In the genomic region with DNA sequence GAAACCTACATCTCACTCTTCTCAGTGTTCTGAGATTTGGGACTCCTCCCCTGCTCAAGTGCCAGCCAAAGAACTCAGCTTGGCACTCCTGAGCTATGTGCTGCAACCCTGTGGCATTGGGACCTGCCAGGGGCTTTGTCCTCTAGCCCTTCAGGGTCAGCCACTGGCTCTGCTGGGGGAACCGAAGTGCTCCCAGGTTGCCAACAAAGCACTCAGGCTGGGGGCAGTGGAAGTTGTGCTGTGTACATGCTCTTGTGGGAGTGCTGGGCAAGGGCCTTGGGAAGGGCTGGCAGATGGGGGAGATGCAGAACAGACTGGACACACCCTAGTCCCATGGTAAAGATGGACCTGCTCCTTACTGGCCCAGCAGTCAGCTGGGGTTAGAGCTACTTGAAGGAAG, we compare ENCODE assay signal across 36 cellular contexts.
"Had no signal": no experiment of that assay in that cellular context is flagged by ENCODE, and none has a peak within 500 bp of the region (broad histone marks: within the 10 kb centered on the region; RNA-seq: fewer than 3 reads in every experiment).

No MANE protein-coding gene starts in this region.

- ATAC-seq: activated CD4-positive, alpha-beta T cell treated with anti-CD3 and anti-CD28 coated beads for 36 hours; activated CD4-positive, CD25-positive, alpha-beta regulatory T cell treated with anti-CD3 and anti-CD28 coated beads, Interleukin-2, amount 50 U/mL, for 24 hours; activated CD8-positive, alpha-beta memory T cell treated with anti-CD3 and anti-CD28 coated beads, Interleukin-2, amount 10 ng/mL, durations not matched to agents 7 days and 5 days; activated CD8-positive, alpha-beta T cell treated with anti-CD3 and anti-CD28 coated beads, Interleukin-2, amount 10 ng/mL, durations not matched to agents 7 days and 5 days; activated naive CD4-positive, alpha-beta T cell treated with anti-CD3 and anti-CD28 coated beads, Interleukin-2, amount 50 U/mL, for 72 hours; activated naive CD8-positive, alpha-beta T cell treated with anti-CD3 and anti-CD28 coated beads, Interleukin-2, amount 50 U/mL, for 24 hours; body of pancreas; WTC11 had no signal

- DNase-seq: activated CD4-positive, alpha-beta memory T cell treated with anti-CD3 and anti-CD28 coated beads, Interleukin-2, amount 10 ng/mL, durations not matched to agents 7 days and 5 days; activated CD4-positive, alpha-beta T cell treated with anti-CD3 and anti-CD28 coated beads for 1 hour; activated CD4-positive, alpha-beta T cell treated with anti-CD3 and anti-CD28 coated beads for 36 hours; activated CD4-positive, alpha-beta T cell treated with anti-CD3 and anti-CD28 coated beads for 48 hours; activated CD4-positive, alpha-beta T cell treated with anti-CD3 and anti-CD28 coated beads, Interleukin-2, amount 10 ng/mL, durations not matched to agents 7 days and 5 days; activated CD4-positive, alpha-beta T cell treated with anti-CD3 and anti-CD28 coated beads, Interleukin-2, amount 50 U/mL, for 48 hours; activated CD4-positive, CD25-positive, alpha-beta regulatory T cell; activated CD8-positive, alpha-beta memory T cell treated with anti-CD3 and anti-CD28 coated beads for 24 hours; activated CD8-positive, alpha-beta memory T cell treated with anti-CD3 and anti-CD28 coated beads, Interleukin-2, amount 10 ng/mL, durations not matched to agents 7 days and 5 days; activated CD8-positive, alpha-beta memory T cell treated with anti-CD3 and anti-CD28 coated beads, Interleukin-2, amount 50 U/mL, for 48 hours; activated CD8-positive, alpha-beta T cell treated with anti-CD3 and anti-CD28 coated beads, Interleukin-2, amount 10 ng/mL, durations not matched to agents 7 days and 5 days; activated effector memory CD4-positive, alpha-beta T cell treated with Interleukin-2 at 50 U/mL for 16 hours; activated gamma-delta T cell; activated naive CD4-positive, alpha-beta T cell; activated naive CD4-positive, alpha-beta T cell treated with anti-CD3 and anti-CD28 coated beads for 36 hours; activated naive CD4-positive, alpha-beta T cell treated with anti-CD3 and anti-CD28 coated beads, Interleukin-2, amount 50 U/mL, for 16 hours; activated naive CD8-positive, alpha-beta T cell treated with anti-CD3 and anti-CD28 coated beads, Interleukin-2, amount 10 ng/mL, durations not matched to agents 7 days and 5 days; activated naive CD8-positive, alpha-beta T cell treated with anti-CD3 and anti-CD28 coated beads, Interleukin-2, amount 50 U/mL, for 24 hours; activated T-cell treated with anti-CD3 and anti-CD28 coated beads, Interleukin-2, amount 50 U/mL, for 24 hours; activated T-cell treated with anti-CD3 and anti-CD28 coated beads, Interleukin-2, amount 50 U/mL, for 48 hours; amygdala; body of pancreas; brain microvascular endothelial cell; central memory CD4-positive, alpha-beta T cell; SW 1271; T-helper 1 cell; T-helper 2 cell; T-helper 9 cell; WERI-Rb-1 had no signal

- H3K4me3 Mint-ChIP-seq: activated CD4-positive, alpha-beta memory T cell treated with anti-CD3 and anti-CD28 coated beads, Interleukin-2, amount 10 ng/mL, durations not matched to agents 7 days and 5 days; activated CD4-positive, alpha-beta T cell treated with anti-CD3 and anti-CD28 coated beads for 36 hours; activated CD4-positive, alpha-beta T cell treated with anti-CD3 and anti-CD28 coated beads, Interleukin-2, amount 10 ng/mL, durations not matched to agents 7 days and 5 days; activated CD8-positive, alpha-beta memory T cell treated with anti-CD3 and anti-CD28 coated beads, Interleukin-2, amount 10 ng/mL, durations not matched to agents 7 days and 5 days; activated CD8-positive, alpha-beta T cell treated with anti-CD3 and anti-CD28 coated beads, Interleukin-2, amount 10 ng/mL, durations not matched to agents 7 days and 5 days; activated naive CD4-positive, alpha-beta T cell treated with anti-CD3 and anti-CD28 coated beads for 36 hours; activated naive CD8-positive, alpha-beta T cell treated with anti-CD3 and anti-CD28 coated beads, Interleukin-2, amount 10 ng/mL, durations not matched to agents 7 days and 5 days; activated naive CD8-positive, alpha-beta T cell treated with anti-CD3 and anti-CD28 coated beads, Interleukin-2, amount 50 U/mL, for 24 hours; activated T-cell treated with anti-CD3 and anti-CD28 coated beads, Interleukin-2, amount 50 U/mL, for 24 hours; T-helper 1 cell treated with Interleukin-12 subunit alpha and Interleukin-12 subunit beta and Interleukin-4 antibody, amounts not matched to agents 30 μg/mL and 1 μg/mL, for 36 hours; T-helper 2 cell treated with Interferon-gamma antibody and Interleukin-4, amounts not matched to agents 5 μg/mL and 100 μg/mL, for 36 hours; WTC11 had no signal

- H3K27me3 ChIP-seq: body of pancreas, brain microvascular endothelial cell, breast epithelium had no signal

- H3K27me3 Mint-ChIP-seq: activated CD4-positive, alpha-beta memory T cell treated with anti-CD3 and anti-CD28 coated beads, Interleukin-2, amount 10 ng/mL, durations not matched to agents 7 days and 5 days; activated CD4-positive, alpha-beta T cell treated with anti-CD3 and anti-CD28 coated beads for 36 hours; activated CD4-positive, alpha-beta T cell treated with anti-CD3 and anti-CD28 coated beads, Interleukin-2, amount 10 ng/mL, durations not matched to agents 7 days and 5 days; activated CD8-positive, alpha-beta memory T cell treated with anti-CD3 and anti-CD28 coated beads, Interleukin-2, amount 10 ng/mL, durations not matched to agents 7 days and 5 days; activated naive CD8-positive, alpha-beta T cell treated with anti-CD3 and anti-CD28 coated beads, Interleukin-2, amount 10 ng/mL, durations not matched to agents 7 days and 5 days; activated naive CD8-positive, alpha-beta T cell treated with anti-CD3 and anti-CD28 coated beads, Interleukin-2, amount 50 U/mL, for 24 hours; activated T-cell treated with anti-CD3 and anti-CD28 coated beads, Interleukin-2, amount 50 U/mL, for 24 hours had no signal

- H3K27ac Mint-ChIP-seq: activated CD4-positive, alpha-beta memory T cell treated with anti-CD3 and anti-CD28 coated beads, Interleukin-2, amount 10 ng/mL, durations not matched to agents 7 days and 5 days; activated CD4-positive, alpha-beta T cell treated with anti-CD3 and anti-CD28 coated beads for 36 hours; activated CD4-positive, alpha-beta T cell treated with anti-CD3 and anti-CD28 coated beads, Interleukin-2, amount 10 ng/mL, durations not matched to agents 7 days and 5 days; activated CD8-positive, alpha-beta memory T cell treated with anti-CD3 and anti-CD28 coated beads, Interleukin-2, amount 10 ng/mL, durations not matched to agents 7 days and 5 days; activated CD8-positive, alpha-beta T cell treated with anti-CD3 and anti-CD28 coated beads, Interleukin-2, amount 10 ng/mL, durations not matched to agents 7 days and 5 days; activated naive CD4-positive, alpha-beta T cell treated with anti-CD3 and anti-CD28 coated beads for 36 hours; activated naive CD4-positive, alpha-beta T cell treated with anti-CD3 and anti-CD28 coated beads, Interleukin-2, amount 50 U/mL, for 72 hours; activated naive CD8-positive, alpha-beta T cell treated with anti-CD3 and anti-CD28 coated beads, Interleukin-2, amount 10 ng/mL, durations not matched to agents 7 days and 5 days; activated naive CD8-positive, alpha-beta T cell treated with anti-CD3 and anti-CD28 coated beads, Interleukin-2, amount 50 U/mL, for 24 hours; activated T-cell treated with anti-CD3 and anti-CD28 coated beads, Interleukin-2, amount 50 U/mL, for 24 hours; activated T-helper 2 cell treated with anti-CD3 and anti-CD28 coated beads, Interferon-gamma antibody, Interleukin-2, Interleukin-4, amounts not matched to agents 10 μg/mL and 5 μg/mL and 100 μg/mL, durations not matched to agents 14 hours and 24 hours and 36 hours; T-helper 1 cell treated with Interleukin-12 subunit alpha and Interleukin-12 subunit beta and Interleukin-4 antibody, amounts not matched to agents 30 μg/mL and 1 μg/mL, for 36 hours; T-helper 2 cell treated with Interferon-gamma antibody and Interleukin-4, amounts not matched to agents 5 μg/mL and 100 μg/mL, for 36 hours; WTC11 had no signal

- H3K4me1 ChIP-seq: body of pancreas, breast epithelium had no signal

- H3K36me3 Mint-ChIP-seq: activated CD8-positive, alpha-beta memory T cell treated with anti-CD3 and anti-CD28 coated beads, Interleukin-2, amount 10 ng/mL, durations not matched to agents 7 days and 5 days; activated naive CD8-positive, alpha-beta T cell treated with anti-CD3 and anti-CD28 coated beads, Interleukin-2, amount 10 ng/mL, durations not matched to agents 7 days and 5 days had no signal

- H3K27ac ChIP-seq: body of pancreas, brain microvascular endothelial cell, breast epithelium, WERI-Rb-1 had no signal

- H3K36me3 ChIP-seq: brain microvascular endothelial cell, breast epithelium, WERI-Rb-1 had no signal

- H3K4me1 Mint-ChIP-seq: activated CD4-positive, alpha-beta memory T cell treated with anti-CD3 and anti-CD28 coated beads, Interleukin-2, amount 10 ng/mL, durations not matched to agents 7 days and 5 days; activated CD4-positive, alpha-beta T cell treated with anti-CD3 and anti-CD28 coated beads for 36 hours; activated CD4-positive, alpha-beta T cell treated with anti-CD3 and anti-CD28 coated beads, Interleukin-2, amount 10 ng/mL, durations not matched to agents 7 days and 5 days; activated CD8-positive, alpha-beta memory T cell treated with anti-CD3 and anti-CD28 coated beads, Interleukin-2, amount 10 ng/mL, durations not matched to agents 7 days and 5 days; activated naive CD8-positive, alpha-beta T cell treated with anti-CD3 and anti-CD28 coated beads, Interleukin-2, amount 10 ng/mL, durations not matched to agents 7 days and 5 days; activated naive CD8-positive, alpha-beta T cell treated with anti-CD3 and anti-CD28 coated beads, Interleukin-2, amount 50 U/mL, for 24 hours; WTC11 had no signal

- H3K4me3 ChIP-seq: body of pancreas, breast epithelium had no signal
